ENCODE assay signal across 25 cellular contexts in genomic region chr20:38838326-38838725, GRCh38. TPM values are rescaled to one million over a fixed set of nuclear protein-coding genes. Genes with fewer than 3 reads are reported as not detected.
A peak's percentile ranks its signal among the peaks of the same experiment; 100 is the strongest.
DNase-seq lines count a peak whose midpoint lies in the region; ATAC-seq and TF ChIP-seq lines count a peak whose summit lies in the region.
"Had no signal": no experiment of that assay in that cellular context is flagged by ENCODE, and none has a peak within 500 bp of the region (broad histone marks: within the 10 kb centered on the region; RNA-seq: fewer than 3 reads in every experiment).

No MANE protein-coding gene starts in this region.

- no peak for ATAC-seq in stimulated activated naive B cell treated with anti-CD40 and anti-IgM and Interleukin-4, amounts not matched to agents 10 μg/mL and 1 μg/mL and 100 μg/mL, for 72 hours (replicated peaks)
- ATAC-seq: GM23338, SK-N-SH treated with all-trans-retinoic acid at 6 μM for 48 hours had no signal

- TF ChIP-seq CTCF in OCI-LY7 (conservative IDR thresholded peaks at IDR 0.05; ENCODE audit: low read length) = no peak

- peaks cover 54% of the 10 kb centered on the region for H3K36me3 Mint-ChIP-seq in activated CD4-positive, alpha-beta T cell treated with anti-CD3 and anti-CD28 coated beads, Interleukin-2, amount 10 ng/mL, durations not matched to agents 7 days and 5 days (ENCODE audit: low read depth)
- peaks cover 34 to 44% of the 10 kb centered on the region in 2 donors for H3K36me3 Mint-ChIP-seq in stimulated activated naive B cell treated with anti-CD40 and anti-IgM and Interleukin-4, amounts not matched to agents 10 μg/mL and 1 μg/mL and 100 μg/mL, for 72 hours
- H3K36me3 Mint-ChIP-seq: type B pancreatic cell had no signal

- H4K20me1 ChIP-seq in OCI-LY7 (ENCODE audit: insufficient read depth, low read length) = no peaks in the 10 kb centered on the region

- H3K4me1 ChIP-seq in OCI-LY7 (ENCODE audit: insufficient read depth, low read length, poor library complexity, severe bottlenecking) = peaks cover 86% of the 10 kb centered on the region
- H3K4me1 ChIP-seq: sigmoid colon had no signal

- POLR2A ChIA-PET in activated CD4-positive, alpha-beta T cell treated with anti-CD3 and anti-CD28 coated beads, Interleukin-2, amount 10 ng/mL, durations not matched to agents 7 days and 5 days (lab: Charles Lee) = no interaction called here
- POLR2A ChIA-PET in OCI-LY7 (lab: Charles Lee) = interaction anchor here (0.9 to 1.0 kb wide), 2 partner anchors 23 to 28 kb away, joined by 3 to 5 read pairs; no protein-coding TSS in a partner anchor

- no peak overlapping the region for H2AFZ ChIP-seq in OCI-LY7 (ENCODE audit: low read length)
- H2AFZ ChIP-seq: GM23338 had no signal

- H3K4me2 ChIP-seq in OCI-LY7 (ENCODE audit: low read length) = 0 out of 2 replicates have a peak overlapping the region, but pooled peaks have one; percentile 2
- H3K4me2 ChIP-seq: GM23338 had no signal

- H3K9me3 Mint-ChIP-seq in activated CD4-positive, alpha-beta T cell treated with anti-CD3 and anti-CD28 coated beads, Interleukin-2, amount 10 ng/mL, durations not matched to agents 7 days and 5 days = peaks cover 3% of the 10 kb centered on the region
- H3K9me3 Mint-ChIP-seq in stimulated activated naive B cell treated with anti-CD40 and anti-IgM and Interleukin-4, amounts not matched to agents 10 μg/mL and 1 μg/mL and 100 μg/mL, for 72 hours = no peaks in the 10 kb centered on the region
- H3K9me3 Mint-ChIP-seq: GM23338; T-helper 2 cell treated with Interferon-gamma antibody and Interleukin-4, amounts not matched to agents 5 μg/mL and 100 μg/mL, for 36 hours; type B pancreatic cell had no signal

- H3K36me3 ChIP-seq in OCI-LY7 (ENCODE audit: insufficient read depth, low read length) = peaks cover 48% of the 10 kb centered on the region
- H3K36me3 ChIP-seq: sigmoid colon had no signal

- peaks cover 66% of the 10 kb centered on the region for H3K4me1 Mint-ChIP-seq in activated CD4-positive, alpha-beta T cell treated with anti-CD3 and anti-CD28 coated beads, Interleukin-2, amount 10 ng/mL, durations not matched to agents 7 days and 5 days
- peaks cover 46 to 86% of the 10 kb centered on the region in 2 donors for H3K4me1 Mint-ChIP-seq in stimulated activated naive B cell treated with anti-CD40 and anti-IgM and Interleukin-4, amounts not matched to agents 10 μg/mL and 1 μg/mL and 100 μg/mL, for 72 hours

- intact Hi-C loops in OCI-LY7 (cut with micrococcal nuclease; ENCODE audit: unreplicated experiment) = no loop called here

- no peaks in the 10 kb centered on the region for H3K9me2 ChIP-seq in OCI-LY7 (ENCODE audit: insufficient read depth, low read length)

- no peak overlapping the region for H3K4me3 Mint-ChIP-seq in activated CD4-positive, alpha-beta T cell treated with anti-CD3 and anti-CD28 coated beads, Interleukin-2, amount 10 ng/mL, durations not matched to agents 7 days and 5 days
- no peak overlapping the region for H3K4me3 Mint-ChIP-seq in stimulated activated naive B cell treated with anti-CD40 and anti-IgM and Interleukin-4, amounts not matched to agents 10 μg/mL and 1 μg/mL and 100 μg/mL, for 72 hours
- H3K4me3 Mint-ChIP-seq: GM23338; T-helper 2 cell treated with Interferon-gamma antibody and Interleukin-4, amounts not matched to agents 5 μg/mL and 100 μg/mL, for 36 hours; type B pancreatic cell had no signal

- no peaks in the 10 kb centered on the region for H3K9me3 ChIP-seq in OCI-LY7 (ENCODE audit: low read length)
- H3K9me3 ChIP-seq: sigmoid colon had no signal

- peaks cover 75% of the 10 kb centered on the region for H3K79me2 ChIP-seq in OCI-LY7 (ENCODE audit: insufficient read depth, low read depth, low read length)

- H3K27me3 Mint-ChIP-seq in activated CD4-positive, alpha-beta T cell treated with anti-CD3 and anti-CD28 coated beads, Interleukin-2, amount 10 ng/mL, durations not matched to agents 7 days and 5 days = no peaks in the 10 kb centered on the region
- no peaks in the 10 kb centered on the region for H3K27me3 Mint-ChIP-seq in stimulated activated naive B cell treated with anti-CD40 and anti-IgM and Interleukin-4, amounts not matched to agents 10 μg/mL and 1 μg/mL and 100 μg/mL, for 72 hours

- DNase-seq in activated CD4-positive, alpha-beta T cell treated with anti-CD3 and anti-CD28 coated beads, Interleukin-2, amount 10 ng/mL, durations not matched to agents 7 days and 5 days = no peak
- DNase-seq in activated CD4-positive, alpha-beta T cell treated with anti-CD3 and anti-CD28 coated beads, Interleukin-2, amount 50 U/mL, for 4 hours = no peak
- DNase-seq in OCI-LY7 (ENCODE audit: low spot score) = no peak
- peak; percentile 22 for DNase-seq in cerebellar cortex (ENCODE audit: low spot score)
- no peak for DNase-seq in stimulated activated naive B cell treated with anti-CD40 and anti-IgM and Interleukin-4, amounts not matched to agents 10 μg/mL and 1 μg/mL and 100 μg/mL, for 72 hours
- DNase-seq in NCI-H2227 (lab: John Stamatoyannopoulos, UW; ENCODE audit: unreplicated experiment) = no peak
- no peak for DNase-seq in SHP77 treated with DMSO at 0.1 percent for 48 hours (lab: John Stamatoyannopoulos, UW)
- no peak for DNase-seq in HuH-7.5 (ENCODE audit: low spot score)
- DNase-seq: activated CD4-positive, alpha-beta T cell treated with anti-CD3 and anti-CD28 coated beads, Interleukin-2, amount 50 U/mL, for 48 hours; activated naive CD4-positive, alpha-beta T cell treated with anti-CD3 and anti-CD28 coated beads, Interleukin-2, amount 50 U/mL, for 16 hours; AML-193; central memory CD4-positive, alpha-beta T cell; COR-L47; DND-41; kidney glomerular epithelial cell; NCI-H1436 treated with DMSO at 0.1 percent for 48 hours; NCI-H524; sigmoid colon had no signal

- no TSS peak for BruUV-seq in OCI-LY7 (replicated peaks; lab: Mats Ljungman, UMichigan)

- peak overlapping the region; percentile 36 for H3K27ac Mint-ChIP-seq in activated CD4-positive, alpha-beta T cell treated with anti-CD3 and anti-CD28 coated beads, Interleukin-2, amount 10 ng/mL, durations not matched to agents 7 days and 5 days
- H3K27ac Mint-ChIP-seq in stimulated activated naive B cell treated with anti-CD40 and anti-IgM and Interleukin-4, amounts not matched to agents 10 μg/mL and 1 μg/mL and 100 μg/mL, for 72 hours = peak overlapping the region; percentile 71
- H3K27ac Mint-ChIP-seq: GM23338, type B pancreatic cell had no signal

- CTCF ChIA-PET in activated CD4-positive, alpha-beta T cell treated with anti-CD3 and anti-CD28 coated beads, Interleukin-2, amount 10 ng/mL, durations not matched to agents 7 days and 5 days (lab: Charles Lee) = interaction anchor here (0.8 kb wide), 1 partner anchor 12 kb away, joined by 3 read pairs; no protein-coding TSS in a partner anchor
- CTCF ChIA-PET in OCI-LY7 (lab: Charles Lee; ENCODE audit: unreplicated experiment) = interaction anchor here (0.8 kb wide), 1 partner anchor 31 kb away, joined by 3 read pairs; no protein-coding TSS in a partner anchor

- no peak overlapping the region for H3K4me3 ChIP-seq in OCI-LY7 (ENCODE audit: low read depth, low read length, poor library complexity, severe bottlenecking)
- H3K4me3 ChIP-seq: GM23338, lung, sigmoid colon had no signal

- H3K27ac ChIP-seq in OCI-LY7 (ENCODE audit: low read depth, low read length, poor library complexity, severe bottlenecking) = peak overlapping the region; percentile 18
- H3K27ac ChIP-seq: RWPE1, sigmoid colon had no signal

RNA-seq across cellular contexts. Expression of gene PPP1R16B, which starts 32.8 kb away (rescaled TPM):
- 10 to 100 TPM; 63.6 to 67.4 TPM for total RNA-seq in activated CD4-positive, alpha-beta T cell treated with anti-CD3 and anti-CD28 coated beads, Interleukin-2, amount 10 ng/mL, durations not matched to agents 7 days and 5 days
- 44.3 and 49.7 TPM in 2 replicates for total RNA-seq in OCI-LY7 (2014; rRNA removed; shearing (Covaris generic))
- total RNA-seq in OCI-LY7 (2022) = 41.3 and 45.4 TPM in 2 replicates
- total RNA-seq: epithelial cell of proximal tubule had no signal
